In the genomic region with DNA sequence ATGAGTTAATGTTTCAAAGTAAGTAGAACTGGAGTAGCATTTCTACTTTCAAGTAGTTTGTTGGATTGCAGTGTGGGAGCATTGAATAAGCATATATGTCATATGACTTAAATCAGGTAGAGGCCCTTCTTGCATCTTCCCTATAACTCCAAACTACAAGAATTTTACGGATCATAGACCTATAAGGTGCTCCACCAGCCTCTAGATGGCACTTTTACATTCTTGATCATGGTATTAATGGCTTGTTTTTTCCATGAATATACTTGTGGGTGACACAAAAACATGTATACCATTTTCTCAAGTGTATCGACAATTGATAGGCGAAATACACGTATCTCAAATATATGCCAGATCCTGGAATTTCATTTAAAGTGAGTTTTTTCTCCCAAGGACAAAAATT, we compare ENCODE assay signal across 15 cellular contexts.
DNase-seq lines count a peak whose midpoint lies in the region; FAIRE-seq and TF ChIP-seq lines count a peak whose summit lies in the region.
"Had no signal": no experiment of that assay in that cellular context is flagged by ENCODE, and none has a peak within 500 bp of the region (broad histone marks: within the 10 kb centered on the region; RNA-seq: fewer than 3 reads in every experiment).

No MANE protein-coding gene starts in this region.

- FAIRE-seq in urothelium cell line (lab: Jason Lieb, UNC) = no peak
- FAIRE-seq: pancreas had no signal

- H3K9me3 ChIP-seq in BE2C = no peaks in the 10 kb centered on the region
- H3K9me3 ChIP-seq: adrenal gland, HAP-1, pancreas had no signal

- H3K36me3 ChIP-seq in BE2C = no peaks in the 10 kb centered on the region
- H3K36me3 ChIP-seq: adrenal gland, HAP-1, pancreas had no signal

- no peaks in the 10 kb centered on the region for H3K27me3 ChIP-seq in BE2C
- H3K27me3 ChIP-seq: adrenal gland, pancreas had no signal

- H3K4me1 ChIP-seq in BE2C = peaks cover 20% of the 10 kb centered on the region
- H3K4me1 ChIP-seq: adrenal gland, pancreas had no signal

- peak; percentile 58 for TF ChIP-seq CTCF in BE2C (IDR thresholded peaks at IDR 0.05; ENCODE audit: low read depth, low read length)

- DNase-seq in BE2C (no peak), M059J (ENCODE audit: low read depth) (peak; percentile 22), SW480 (ENCODE audit: low spot score) (peak; percentile 24), kidney tubule cell (ENCODE audit: low spot score) (peak; percentile 33), inferior parietal cortex (ENCODE audit: extremely low spot score) (no peak), urothelium cell line (ENCODE audit: low spot score) (no peak), EL (no peak)
- no peak for DNase-seq in effector CD4-positive, alpha-beta T cell
- DNase-seq: adrenal gland; effector memory CD8-positive, alpha-beta T cell; NCI-H187 treated with DMSO at 0.1 percent for 48 hours; pancreas; stimulated activated CD4-positive, alpha-beta T cell treated with anti-CD3 and anti-CD28 coated beads, Interleukin-2, amount 100 ng/mL, for 48 hours; stimulated activated naive CD4-positive, alpha-beta T cell had no signal

- H3K4me3 ChIP-seq in BE2C (ENCODE audit: low read depth, low read length) = no peak overlapping the region
- H3K4me3 ChIP-seq: adrenal gland, HAP-1, pancreas had no signal

Comparison
In these comparisons a context has a peak if more than half of its experiments do, and no peak if none do; other contexts are left out.
1. DNase-seq: peak in M059J (single experiment), SW480 (single experiment) and kidney tubule cell (single experiment); none in BE2C (single experiment), effector CD4-positive, alpha-beta T cell (single experiment), inferior parietal cortex (single experiment), urothelium cell line (single experiment) and EL (single experiment).